ENCODE assay signal across 16 cellular contexts in the genomic region with DNA sequence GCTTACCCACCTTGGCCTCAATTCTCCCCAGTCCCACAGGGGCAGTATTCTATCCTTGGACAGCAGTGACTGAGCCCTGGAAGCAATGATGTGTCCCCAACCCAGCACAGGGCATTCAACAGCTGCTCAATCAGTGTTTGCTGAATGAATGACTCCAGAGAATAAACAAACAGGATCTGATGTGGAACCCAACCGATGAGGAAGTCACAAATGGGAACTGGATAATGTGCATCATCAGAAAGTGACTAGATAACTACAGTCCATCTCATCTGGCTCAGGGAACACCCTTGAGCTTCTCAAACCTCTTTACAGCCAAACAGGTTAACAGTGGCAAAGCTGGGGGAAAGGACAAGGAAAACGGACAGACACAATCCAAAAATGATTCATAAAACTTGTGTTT. TPM values are rescaled to one million over a fixed set of nuclear protein-coding genes. Genes with fewer than 3 reads are reported as not detected.
DNase-seq lines count a peak whose midpoint lies in the region; ATAC-seq, FAIRE-seq and TF ChIP-seq lines count a peak whose summit lies in the region.
"Had no signal": no experiment of that assay in that cellular context is flagged by ENCODE, and none has a peak within 500 bp of the region (broad histone marks: within the 10 kb centered on the region; RNA-seq: fewer than 3 reads in every experiment).

No MANE protein-coding gene starts in this region.

- peaks cover 2 to 6% of the 10 kb centered on the region in 2 experiments; a peak in 2 of 5 replicates for H3K4me1 ChIP-seq in K562 (replicated peaks in 1 of 2; ENCODE audit: control insufficient read depth in 2 of 2, insufficient read depth in 2 of 2, low read length in 2 of 2)
- H3K4me1 ChIP-seq: BE2C had no signal

- POLR2A ChIA-PET in K562 (lab: Yijun Ruan, JAX) = no interaction called here

- no TSS peak for BruUV-seq in K562 (replicated peaks; lab: Mats Ljungman, UMichigan)

- peaks cover 39% of the 10 kb centered on the region for H3K4me1 Mint-ChIP-seq in CD14-positive monocyte
- H3K4me1 Mint-ChIP-seq in neural crest cell = peaks cover 15% of the 10 kb centered on the region

- peaks cover 19% of the 10 kb centered on the region; the same call in 2 of the 3 replicates for H3K36me3 ChIP-seq in K562 (ENCODE audit: control insufficient read depth, insufficient read depth, low read length)
- H3K36me3 ChIP-seq: BE2C had no signal

- H3K27ac Mint-ChIP-seq in CD14-positive monocyte (peak overlapping the region; percentile 34 to 90 (median 75)), neural crest cell (ENCODE audit: unreplicated experiment) (peak overlapping the region; percentile 57)

- H3K9me3 Mint-ChIP-seq in CD14-positive monocyte (no peaks in the 10 kb centered on the region), neural crest cell (no peaks in the 10 kb centered on the region)

- TF ChIP-seq RAD21 in K562 (CRISPR knock-in tag; conservative IDR thresholded peaks at IDR 0.05 in 1 of 2, IDR thresholded peaks at IDR 0.05 in 1 of 2) = no peak

- no peak overlapping the region for H3K4me3 Mint-ChIP-seq in CD14-positive monocyte
- no peak overlapping the region for H3K4me3 Mint-ChIP-seq in neural crest cell

- TF ChIP-seq EP300 in K562 (IDR thresholded peaks at IDR 0.05; ENCODE audit: low read length) = no peak

- H3K9me3 ChIP-seq in K562 (replicated peaks; ENCODE audit: control insufficient read depth, insufficient read depth, low read depth, low read length) = no peaks in the 10 kb centered on the region
- H3K9me3 ChIP-seq: BE2C had no signal

- H3K9me1 ChIP-seq in K562 (ENCODE audit: control insufficient read depth, insufficient read depth, low read length) = peaks cover 3% of the 10 kb centered on the region

- H3K4me2 ChIP-seq in K562 (ENCODE audit: insufficient read depth, low read length) = no peak overlapping the region
- H3K4me2 ChIP-seq: PC-9 had no signal

- in situ Hi-C loops in K562 (cut with MboI) = loop anchor here (10.0 kb wide), 1 partner anchor 355 kb away; no protein-coding TSS in a partner anchor

- ATAC-seq in K562 = no peak
- ATAC-seq: HCT116 had no signal

- H3K27me3 Mint-ChIP-seq in CD14-positive monocyte (ENCODE audit: low read depth in 3 of 3) (no peaks in the 10 kb centered on the region), neural crest cell (ENCODE audit: low read depth) (no peaks in the 10 kb centered on the region)

- H3K27ac ChIP-seq in K562 (ENCODE audit: extremely low read depth, low read depth, low read length) = no peak overlapping the region
- H3K27ac ChIP-seq: PC-9 had no signal

- DNase-seq in CD14-positive monocyte (ENCODE audit: low spot score) = no peak
- peak; percentile 38 for DNase-seq in COLO668 (lab: John Stamatoyannopoulos, UW; ENCODE audit: unreplicated experiment)
- DNase-seq in K562 (ENCODE audit: extremely low read depth in 1 of 4, low spot score in 3 of 4) = no peak
- no peak for DNase-seq in neural crest cell (ENCODE audit: low read depth, low spot score)
- no peak for DNase-seq in NCI-H510A treated with DMSO at 0.1 percent for 48 hours (lab: John Stamatoyannopoulos, UW)
- DNase-seq in stimulated activated CD4-positive, alpha-beta T cell treated with anti-CD3 and anti-CD28 coated beads, Interleukin-4, amount 100 ng/mL, for 24 hours = no peak
- DNase-seq in HCEC 1CT = no peak
- DNase-seq: BE2C; DMS 273 treated with DMSO at 0.1 percent for 48 hours; Kasumi-1; NCI-H1436 treated with DMSO at 0.1 percent for 48 hours; NCI-H2081; NCI-H526; NK-92 treated with Interleukin-12 subunit alpha and Interleukin-12 subunit beta, amount 100 ng/mL, for 24 hours; PC-9 had no signal

- TF ChIP-seq CTCF in CD14-positive monocyte (IDR thresholded peaks at IDR 0.05) (no peak), K562 (IDR thresholded peaks at IDR 0.05 in 2 of 3, conservative IDR thresholded peaks at IDR 0.05 in 1 of 3; ENCODE audit: insufficient read depth in 2 of 3, low read depth in 1 of 3, low read length in 3 of 3) (no peak), neural crest cell (conservative IDR thresholded peaks at IDR 0.05) (no peak)

- no peak for FAIRE-seq in K562 (lab: Jason Lieb, UNC)

- H2AFZ ChIP-seq in K562 (ENCODE audit: low read depth, low read length) = no peak overlapping the region
- H2AFZ ChIP-seq: PC-9 had no signal

- CTCF ChIA-PET in K562 (lab: Yijun Ruan, JAX; ENCODE audit: low intra/inter-chr PET ratio) = no interaction called here

- H3K36me3 Mint-ChIP-seq in CD14-positive monocyte = peaks cover 56 to 68% of the 10 kb centered on the region in 2 donors
- peaks cover 16% of the 10 kb centered on the region for H3K36me3 Mint-ChIP-seq in neural crest cell (ENCODE audit: low read depth)

- H3K27me3 ChIP-seq in K562 (ENCODE audit: control insufficient read depth in 2 of 2, insufficient read depth in 2 of 2, low read length in 2 of 2) = no peaks in the 10 kb centered on the region
- H3K27me3 ChIP-seq: BE2C had no signal

- H3K4me3 ChIP-seq in K562 = no peak overlapping the region
- H3K4me3 ChIP-seq: PC-9 had no signal

- TF ChIP-seq POLR2A in K562 (conservative IDR thresholded peaks at IDR 0.05) = no peak

- intact Hi-C loops in CD14-positive monocyte (cut with micrococcal nuclease) = no loop called here
- intact Hi-C loops in K562 (cut with micrococcal nuclease) = no loop called here

- peaks cover 4% of the 10 kb centered on the region; the same call in 1 of the 3 replicates for H3K79me2 ChIP-seq in K562 (ENCODE audit: control insufficient read depth, insufficient read depth, low read length)

- WGBS in K562 (ENCODE audit: insufficient coverage, low coverage, missing lambda C conversion rate) = 51% methylated on average over 2 of the region's 2 CpGs

- H3K9ac ChIP-seq in K562 (ENCODE audit: insufficient read depth in 1 of 2, low read depth in 2 of 2, low read length in 2 of 2) = no peak overlapping the region

- H4K20me1 ChIP-seq in K562 (replicated peaks; ENCODE audit: control insufficient read depth, insufficient read depth, low read length) = no peaks in the 10 kb centered on the region

TF ChIP-seq in K562, 482 proteins besides CTCF, POLR2A, EP300 and RAD21:
- TF ChIP-seq SPI1 (IDR thresholded peaks at IDR 0.05; ENCODE audit: borderline replicate concordance, low read depth, low read length) (0 out of 2 replicates have a peak, but pooled peaks have one; percentile 20), E2F3 (CRISPR knock-in tag; IDR thresholded peaks at IDR 0.05) (no peak)

RNA-seq across cellular contexts. Expression of a gene that starts 8.2 kb away (rescaled TPM):
- polyA plus RNA-seq in CD14-positive monocyte (1 to 10 TPM in 1 of 2 donors, under 1 TPM in 1; 0.92 to 2.3 TPM), K562 (2011; rRNA removed) (5.3 and 8.8 TPM in 2 replicates), K562 (2014; fragmentation: Illumina TruSeq; extraction: Trizol) (9.3 and 11.1 TPM in 2 replicates), K562 (2014; fragmentation: Nextera tagmentation; extraction: Ambion mirVana) (1 to 10 TPM; 1.1 to 1.6 TPM), K562 (2014; rRNA removed) (5.8 and 8.9 TPM in 2 replicates)
- total RNA-seq in K562 (2011; cell fraction: chromatin; rRNA removed; ENCODE audit: low replicate concordance) = 3.4 and 5.5 TPM in 2 replicates
- total RNA-seq in K562 (2011; cell fraction: nucleolus; rRNA removed) = 2.0 and 3.3 TPM in 2 replicates
- 4.3 and 5.3 TPM in 2 replicates for total RNA-seq in K562 (2011; cell fraction: nucleoplasm; rRNA removed)
- total RNA-seq in K562 (2014; rRNA removed) (2.0 and 3.6 TPM in 2 replicates), K562 (2014; rRNA removed; fragmentation: Illumina TruSeq; extraction: Trizol) (6.0 and 7.1 TPM in 2 replicates), K562 (2015; rRNA removed; fragmentation: Illumina TruSeq; extraction: Trizol) (5.2 and 5.6 TPM in 2 replicates), K562 (2021) (6.9 and 9.6 TPM in 2 replicates), neural crest cell (14.0 and 15.4 TPM in 2 replicates)
- 2.4 and 7.4 TPM in 2 replicates for polyA plus RNA-seq in K562 (2011; cell fraction: cytosol; rRNA removed)
- 2.3 and 5.0 TPM in 2 replicates for polyA plus RNA-seq in K562 (2011; cell fraction: nucleus; rRNA removed)
- 4.1 and 5.2 TPM in 2 replicates for polyA plus RNA-seq in K562 (2012)
- 10.0 and 13.9 TPM in 2 replicates for polyA minus RNA-seq in K562 (2011; rRNA and poly(A)+ RNA removed)
- polyA minus RNA-seq in K562 (2011; cell fraction: cytosol; rRNA and poly(A)+ RNA removed) = 4.1 and 7.8 TPM in 2 replicates
- polyA minus RNA-seq in K562 (2011; cell fraction: nucleus; rRNA and poly(A)+ RNA removed) = 0.94 and 4.9 TPM in 2 replicates

RNA-seq across cellular contexts. Expression of a gene that starts 54.7 kb away (rescaled TPM):
- polyA plus RNA-seq in CD14-positive monocyte (10 to 100 TPM; 12.3 to 12.9 TPM), K562 (2011; rRNA removed) (18.7 and 19.0 TPM in 2 replicates), K562 (2014; fragmentation: Illumina TruSeq; extraction: Trizol) (10.6 and 13.7 TPM in 2 replicates), K562 (2014; fragmentation: Nextera tagmentation; extraction: Ambion mirVana) (1 to 10 TPM; 3.9 to 4.3 TPM), K562 (2014; rRNA removed) (15.8 and 16.5 TPM in 2 replicates)
- 44.7 and 71.6 TPM in 2 replicates for total RNA-seq in K562 (2011; cell fraction: chromatin; rRNA removed; ENCODE audit: low replicate concordance)
- 40.5 and 43.9 TPM in 2 replicates for total RNA-seq in K562 (2011; cell fraction: nucleolus; rRNA removed)
- 40.6 and 42.3 TPM in 2 replicates for total RNA-seq in K562 (2011; cell fraction: nucleoplasm; rRNA removed)
- total RNA-seq in K562 (2014; rRNA removed) (22.9 and 36.6 TPM in 2 replicates), K562 (2014; rRNA removed; fragmentation: Illumina TruSeq; extraction: Trizol) (12.9 and 14.2 TPM in 2 replicates), K562 (2015; rRNA removed; fragmentation: Illumina TruSeq; extraction: Trizol) (16.9 and 17.4 TPM in 2 replicates), K562 (2021) (12.5 and 14.5 TPM in 2 replicates), neural crest cell (19.1 and 19.3 TPM in 2 replicates)
- 9.3 and 13.3 TPM in 2 replicates for polyA plus RNA-seq in K562 (2011; cell fraction: cytosol; rRNA removed)
- 32.8 and 34.6 TPM in 2 replicates for polyA plus RNA-seq in K562 (2011; cell fraction: nucleus; rRNA removed)
- 19.4 and 20.3 TPM in 2 replicates for polyA plus RNA-seq in K562 (2012)
- 25.6 and 34.4 TPM in 2 replicates for polyA minus RNA-seq in K562 (2011; rRNA and poly(A)+ RNA removed)
- polyA minus RNA-seq in K562 (2011; cell fraction: cytosol; rRNA and poly(A)+ RNA removed) = 6.0 and 10.2 TPM in 2 replicates
- 40.4 and 61.9 TPM in 2 replicates for polyA minus RNA-seq in K562 (2011; cell fraction: nucleus; rRNA and poly(A)+ RNA removed)
